In the genomic region with DNA sequence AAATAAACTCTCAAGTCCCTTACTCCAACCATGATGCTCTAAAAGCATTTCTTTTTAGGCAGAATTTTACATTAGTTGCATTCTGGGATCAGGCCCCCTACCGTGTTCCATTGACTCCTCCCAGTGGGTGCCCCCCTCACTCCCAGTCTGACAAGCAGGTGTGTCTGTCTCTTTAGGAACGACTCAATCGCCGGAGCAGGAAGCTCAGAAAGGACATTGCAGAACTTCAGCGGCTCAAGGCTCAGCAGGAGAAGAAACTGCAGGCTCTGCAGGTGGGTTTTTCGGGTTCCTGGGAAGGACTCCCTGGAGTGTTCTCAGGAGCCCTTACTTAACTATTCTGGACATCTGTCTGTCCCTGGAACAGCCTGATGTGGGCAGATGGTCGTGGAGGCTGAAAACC, we compare ENCODE assay signal across 19 cellular contexts. TPM values are rescaled to one million over a fixed set of nuclear protein-coding genes. Genes with fewer than 3 reads are reported as not detected.
DNase-seq lines count a peak whose midpoint lies in the region; ATAC-seq and TF ChIP-seq lines count a peak whose summit lies in the region.
"Had no signal": no experiment of that assay in that cellular context is flagged by ENCODE, and none has a peak within 500 bp of the region (broad histone marks: within the 10 kb centered on the region; RNA-seq: fewer than 3 reads in every experiment).

No MANE protein-coding gene starts in this region.

- H3K9me3 ChIP-seq in Peyer's patch, result no peaks in the 10 kb centered on the region

- H3K27me3 ChIP-seq in GM23338 (ENCODE audit: insufficient read depth) (no peaks in the 10 kb centered on the region), Peyer's patch (no peaks in the 10 kb centered on the region)

- no peak for TF ChIP-seq POLR2A in Peyer's patch (IDR thresholded peaks at IDR 0.05)

- DNase-seq in GM23338 (ENCODE audit: low spot score) (no peak), WTC11 (ENCODE audit: low spot score) (no peak), iPS-NIHi11 (ENCODE audit: low spot score) (peak; percentile 32), Peyer's patch (no peak)
- DNase-seq in central memory CD4-positive, alpha-beta T cell, result no peak
- DNase-seq: C1 segment of cervical spinal cord; Calu3; CD4-positive, alpha-beta memory T cell; COR-L47; DMS79; EL; GDM1; GOT3; HCEC 1CT had no signal

- TF ChIP-seq CTCF in GM23338 (conservative IDR thresholded peaks at IDR 0.05; ENCODE audit: low read depth in 2 of 2), result no peak
- no peak for TF ChIP-seq CTCF in WTC11 (IDR thresholded peaks at IDR 0.05)
- no peak for TF ChIP-seq CTCF in Peyer's patch (IDR thresholded peaks at IDR 0.05)

- H3K27ac Mint-ChIP-seq in GM23338 (no peak overlapping the region), WTC11 (no peak overlapping the region)
- H3K27ac Mint-ChIP-seq: CD4-positive, alpha-beta memory T cell had no signal

- H3F3A ChIP-seq in GM23338 (replicated peaks; ENCODE audit: low read depth), result no peaks in the 10 kb centered on the region

- no peaks in the 10 kb centered on the region for H3K9me2 ChIP-seq in GM23338 (ENCODE audit: insufficient read depth)

- H2AFZ ChIP-seq in GM23338, result no peak overlapping the region

- H3K4me2 ChIP-seq in GM23338, result peak overlapping the region; percentile 51; the same call in 1 of the 2 replicates

- peaks cover 5% of the 10 kb centered on the region for H3K4me1 Mint-ChIP-seq in GM23338
- peaks cover 4% of the 10 kb centered on the region for H3K4me1 Mint-ChIP-seq in WTC11
- H3K4me1 Mint-ChIP-seq: CD4-positive, alpha-beta memory T cell had no signal

- no peaks in the 10 kb centered on the region for H3K27me3 Mint-ChIP-seq in GM23338 (ENCODE audit: insufficient read depth, low read depth, poor library complexity)
- H3K27me3 Mint-ChIP-seq in WTC11 (ENCODE audit: low read depth), result peaks cover 14% of the 10 kb centered on the region

- POLR2A ChIA-PET in WTC11 (lab: Charles Lee), result no interaction called here

- H3K4me1 ChIP-seq in GM23338 (ENCODE audit: insufficient read depth) (no peaks in the 10 kb centered on the region), Peyer's patch (peaks cover 0 to 8% (median 0%) of the 10 kb centered on the region in 4 donors)

- H3K27ac ChIP-seq in GM23338 (ENCODE audit: low read depth), result no peak overlapping the region
- no peak overlapping the region for H3K27ac ChIP-seq in Peyer's patch

- H3K36me3 Mint-ChIP-seq in GM23338 (ENCODE audit: low read depth) (no peaks in the 10 kb centered on the region), WTC11 (no peaks in the 10 kb centered on the region)
- H3K36me3 Mint-ChIP-seq: CD4-positive, alpha-beta memory T cell had no signal

- H4K20me1 ChIP-seq in GM23338 (replicated peaks; ENCODE audit: insufficient read depth), result no peaks in the 10 kb centered on the region

- CTCF ChIA-PET in WTC11 (lab: Charles Lee), result interaction anchor here (0.6 to 3.2 kb wide), 4 partner anchors 13 to 582 kb away, joined by 3 to 8 read pairs (median 4); no protein-coding TSS in a partner anchor

- H3K4me3 Mint-ChIP-seq in GM23338 (no peak overlapping the region), WTC11 (no peak overlapping the region)
- H3K4me3 Mint-ChIP-seq: CD4-positive, alpha-beta memory T cell had no signal

- H3K9me3 Mint-ChIP-seq in GM23338 (no peaks in the 10 kb centered on the region), WTC11 (no peaks in the 10 kb centered on the region)
- H3K9me3 Mint-ChIP-seq: CD4-positive, alpha-beta memory T cell had no signal

- peak; percentile 74 for ATAC-seq in GM23338
- ATAC-seq in WTC11, result no peak
- ATAC-seq in HG02884 (IDR thresholded peaks at IDR 0.05; ENCODE audit: unreplicated experiment), result no peak
- ATAC-seq: GM12878 had no signal

- H3K4me3 ChIP-seq in GM23338, result no peak overlapping the region
- no peak overlapping the region for H3K4me3 ChIP-seq in Peyer's patch
- H3K4me3 ChIP-seq: GM12878 had no signal

- no peaks in the 10 kb centered on the region for H3K36me3 ChIP-seq in GM23338 (ENCODE audit: insufficient read depth)
- H3K36me3 ChIP-seq in Peyer's patch, result peaks cover 0 to 8% (median 0%) of the 10 kb centered on the region in 3 donors

- H3K79me2 ChIP-seq in GM23338 (replicated peaks; ENCODE audit: insufficient read depth), result no peaks in the 10 kb centered on the region

TF ChIP-seq in GM23338, 12 proteins besides CTCF, POLR2A, EP300 and RAD21 (continues in another document):
- TF ChIP-seq JUNB (IDR thresholded peaks at IDR 0.05; ENCODE audit: unreplicated experiment) (no peak), STAT1 (IDR thresholded peaks at IDR 0.05; ENCODE audit: unreplicated experiment) (no peak), ZNF331 (CRISPR knock-in tag; IDR thresholded peaks at IDR 0.05; ENCODE audit: low read depth) (no peak), POLR2AphosphoS5 (IDR thresholded peaks at IDR 0.05; ENCODE audit: low read depth) (no peak), EZH2 (IDR thresholded peaks at IDR 0.05; ENCODE audit: low read depth, unreplicated experiment) (no peak)
- TF ChIP-seq, protein P1, sequence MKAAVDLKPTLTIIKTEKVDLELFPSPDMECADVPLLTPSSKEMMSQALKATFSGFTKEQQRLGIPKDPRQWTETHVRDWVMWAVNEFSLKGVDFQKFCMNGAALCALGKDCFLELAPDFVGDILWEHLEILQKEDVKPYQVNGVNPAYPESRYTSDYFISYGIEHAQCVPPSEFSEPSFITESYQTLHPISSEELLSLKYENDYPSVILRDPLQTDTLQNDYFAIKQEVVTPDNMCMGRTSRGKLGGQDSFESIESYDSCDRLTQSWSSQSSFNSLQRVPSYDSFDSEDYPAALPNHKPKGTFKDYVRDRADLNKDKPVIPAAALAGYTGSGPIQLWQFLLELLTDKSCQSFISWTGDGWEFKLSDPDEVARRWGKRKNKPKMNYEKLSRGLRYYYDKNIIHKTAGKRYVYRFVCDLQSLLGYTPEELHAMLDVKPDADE (IDR thresholded peaks at IDR 0.05), result no peak

TF ChIP-seq in WTC11, 78 proteins besides CTCF, POLR2A, EP300 and RAD21:
- TF ChIP-seq, protein P2, sequence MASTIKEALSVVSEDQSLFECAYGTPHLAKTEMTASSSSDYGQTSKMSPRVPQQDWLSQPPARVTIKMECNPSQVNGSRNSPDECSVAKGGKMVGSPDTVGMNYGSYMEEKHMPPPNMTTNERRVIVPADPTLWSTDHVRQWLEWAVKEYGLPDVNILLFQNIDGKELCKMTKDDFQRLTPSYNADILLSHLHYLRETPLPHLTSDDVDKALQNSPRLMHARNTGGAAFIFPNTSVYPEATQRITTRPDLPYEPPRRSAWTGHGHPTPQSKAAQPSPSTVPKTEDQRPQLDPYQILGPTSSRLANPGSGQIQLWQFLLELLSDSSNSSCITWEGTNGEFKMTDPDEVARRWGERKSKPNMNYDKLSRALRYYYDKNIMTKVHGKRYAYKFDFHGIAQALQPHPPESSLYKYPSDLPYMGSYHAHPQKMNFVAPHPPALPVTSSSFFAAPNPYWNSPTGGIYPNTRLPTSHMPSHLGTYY (CRISPR knock-in tag; IDR thresholded peaks at IDR 0.05), result no peak
- TF ChIP-seq ZNF423 (CRISPR knock-in tag; IDR thresholded peaks at IDR 0.05), result peak; percentile 86
TF ChIP-seq in WTC11: peak in this region for 1.

RNA-seq across cellular contexts. Expression of gene TRIM40, which starts 9.9 kb away (rescaled TPM):
- total RNA-seq in GM23338 (2014; rRNA removed; shearing (Covaris generic)), result not detected in 2 replicates
- not detected in 2 replicates for polyA plus RNA-seq in GM23338 (2016; fragmentation: Nextera tagmentation; extraction: Ambion mirVana)
- total RNA-seq in WTC11 (2021) (not detected in 3 replicates), Peyer's patch (10 to 100 TPM in 3 of 4 donors, not detected in 1; 10.9 to 13.7 (median 12.7) TPM)
- total RNA-seq: A172; A673; Calu3; CD4-positive, alpha-beta memory T cell; GM12878 had no signal
- polyA plus RNA-seq: BJ; CD4-positive, alpha-beta memory T cell; GM12878 had no signal

RNA-seq across cellular contexts. Expression of gene TRIM10, which starts 15.2 kb away (rescaled TPM):
- total RNA-seq in GM23338 (2014; rRNA removed; shearing (Covaris generic)), result 0.31 TPM in 1 of 2 replicates, not detected in the other
- not detected in 2 replicates for polyA plus RNA-seq in GM23338 (2016; fragmentation: Nextera tagmentation; extraction: Ambion mirVana)
- total RNA-seq in WTC11 (2021) (0.09 to 0.22 TPM (median 0.16 TPM) in 3 replicates), Peyer's patch (1 to 10 TPM; 2.5 to 7.4 (median 6.3) TPM)
- total RNA-seq: A172; A673; CD4-positive, alpha-beta memory T cell; GM12878 had no signal
- polyA plus RNA-seq: BJ; CD4-positive, alpha-beta memory T cell had no signal

RNA-seq across cellular contexts. Expression of gene TRIM15, which starts 17.5 kb away (rescaled TPM):
- total RNA-seq in GM23338 (2014; rRNA removed; shearing (Covaris generic)), result 0.23 and 1.0 TPM in 2 replicates
- polyA plus RNA-seq in GM23338 (2016; fragmentation: Nextera tagmentation; extraction: Ambion mirVana), result 0.21 and 0.26 TPM in 2 replicates
- 0.32 to 0.53 TPM (median 0.35 TPM) in 3 replicates for total RNA-seq in WTC11 (2021)
- total RNA-seq in Peyer's patch, result 100 to 1,000 TPM in 1 of 4 donors, 10 to 100 TPM in 3; 19.8 to 110 (median 81.0) TPM
- total RNA-seq: A172; A673; CD4-positive, alpha-beta memory T cell; GM12878 had no signal
- polyA plus RNA-seq: BJ; CD4-positive, alpha-beta memory T cell had no signal

RNA-seq across cellular contexts. Expression of gene TRIM31, which starts 32.9 kb away (rescaled TPM):
- not detected in 2 replicates for total RNA-seq in GM23338 (2014; rRNA removed; shearing (Covaris generic))
- polyA plus RNA-seq in GM23338 (2016; fragmentation: Nextera tagmentation; extraction: Ambion mirVana), result 0.10 and 0.26 TPM in 2 replicates
- total RNA-seq in WTC11 (2021) (0.11 to 0.16 TPM (median 0.13 TPM) in 3 replicates), Peyer's patch (10 to 100 TPM in 3 of 4 donors, 1 to 10 TPM in 1; 9.9 to 56.9 (median 42.0) TPM)
- total RNA-seq: A172, A673 had no signal
- polyA plus RNA-seq: BJ had no signal

Comparison
In these comparisons a context has a peak if more than half of its experiments do, and no peak if none do; other contexts are left out.
1. RNA of gene TRIM15, which starts 17.5 kb away (total RNA-seq): 19.8 to 110 TPM in Peyer's patch; 0.23 to 1.0 TPM in GM23338 and 0.32 to 0.53 TPM in WTC11; every median in the first group is over 10 times any median in the second.